ENCODE assay signal across 8 cellular contexts in the genomic region with DNA sequence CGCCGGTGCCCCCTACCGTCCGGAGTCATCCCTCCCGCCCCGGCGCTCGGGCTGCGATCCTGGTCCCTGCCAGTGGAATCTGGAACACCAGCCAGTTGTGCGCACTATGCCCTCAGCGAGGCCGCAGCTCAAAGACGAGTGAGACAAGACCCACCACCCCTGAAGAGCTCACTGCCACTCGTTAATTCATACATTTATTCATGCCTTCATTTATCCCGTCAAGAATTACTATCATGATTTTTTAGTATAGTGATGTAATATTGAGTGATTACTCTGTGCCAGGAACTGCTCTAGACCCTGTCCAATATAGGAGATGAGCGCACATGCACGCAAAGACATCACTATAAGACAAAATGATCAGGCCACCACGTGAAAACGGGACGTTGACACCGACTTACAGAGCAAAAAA. TPM values are rescaled to one million over a fixed set of nuclear protein-coding genes. Genes with fewer than 3 reads are reported as not detected.
DNase-seq lines count a peak whose midpoint lies in the region; ATAC-seq, FAIRE-seq and TF ChIP-seq lines count a peak whose summit lies in the region.

No MANE protein-coding gene starts in this region.

- peaks cover 24% of the 10 kb centered on the region for H3K36me3 Mint-ChIP-seq in CD4-positive, alpha-beta T cell (ENCODE audit: low read depth)
- H3K36me3 Mint-ChIP-seq in stimulated activated memory B cell treated with anti-CD40 and anti-IgM and Interleukin-4, amounts not matched to agents 10 μg/mL and 1 μg/mL and 100 μg/mL, for 72 hours: no peaks in the 10 kb centered on the region

- dilution Hi-C loops in keratinocyte (cut with MboI; ENCODE audit: extremely low pct_ligation_motif_present, low sequenced_read_pairs): no loop called here

- intact Hi-C loops in CD4-positive, alpha-beta T cell (cut with DNase I, micrococcal nuclease): loop anchor here in 1 of 2 experiments (5.0 to 10.0 kb wide), 2 partner anchors 231 to 843 kb away; a partner anchor contains a TSS
- intact Hi-C loops in breast epithelium (cut with DNase I; ENCODE audit: low total_unique reads): loop anchor here (10.0 kb wide), 1 partner anchor 329 kb away; a partner anchor contains a TSS

- H3K9me1 ChIP-seq in keratinocyte (ENCODE audit: control insufficient read depth, extremely low read depth, insufficient read depth, low read length): no peaks in the 10 kb centered on the region

- peak overlapping the region; percentile 64 for H2AFZ ChIP-seq in keratinocyte (ENCODE audit: control insufficient read depth, low read length)

- peaks cover 38% of the 10 kb centered on the region for H3K79me2 ChIP-seq in keratinocyte (ENCODE audit: control insufficient read depth, insufficient read depth, low read length)

- no peak for FAIRE-seq in keratinocyte (lab: Jason Lieb, UNC)

- no peak for ATAC-seq in CD4-positive, alpha-beta T cell (ENCODE audit: poor library complexity)
- ATAC-seq in GM19328 (IDR thresholded peaks at IDR 0.05; ENCODE audit: unreplicated experiment) (peak; percentile 4), HG02610 (IDR thresholded peaks at IDR 0.05; ENCODE audit: unreplicated experiment) (no peak)
- peak; percentile 1 for ATAC-seq in stimulated activated memory B cell treated with anti-CD40 and anti-IgM and Interleukin-4, amounts not matched to agents 10 μg/mL and 1 μg/mL and 100 μg/mL, for 72 hours

- peak overlapping the region; percentile 99 for H3K4me3 Mint-ChIP-seq in CD4-positive, alpha-beta T cell
- H3K4me3 Mint-ChIP-seq in stimulated activated memory B cell treated with anti-CD40 and anti-IgM and Interleukin-4, amounts not matched to agents 10 μg/mL and 1 μg/mL and 100 μg/mL, for 72 hours: peak overlapping the region; percentile 93

- POLR2A ChIA-PET in CD4-positive, alpha-beta T cell (lab: Charles Lee): interaction anchor here (0.5 to 2.3 kb wide), 11 partner anchors 9 to 842 kb away, joined by 3 to 45 read pairs (median 4); a partner anchor contains a TSS

- peak overlapping the region; percentile 84 to 96 (median 86) for H3K4me3 ChIP-seq in breast epithelium
- peak overlapping the region; percentile 85 to 92 (median 85) for H3K4me3 ChIP-seq in keratinocyte (ENCODE audit: control insufficient read depth in 2 of 3, extremely low read depth in 1 of 3, insufficient read depth in 2 of 3, low read depth in 1 of 3, low read length in 3 of 3)

- H3K4me2 ChIP-seq in keratinocyte (ENCODE audit: control insufficient read depth, extremely low read depth, insufficient read depth, low read depth, low read length): peak overlapping the region; percentile 63

- H3K9me3 ChIP-seq in CD4-positive, alpha-beta T cell (ENCODE audit: control insufficient read depth, low read length): no peaks in the 10 kb centered on the region
- no peaks in the 10 kb centered on the region for H3K9me3 ChIP-seq in breast epithelium
- H3K9me3 ChIP-seq in keratinocyte (ENCODE audit: control insufficient read depth, low read depth, low read length): no peaks in the 10 kb centered on the region

- no peak for TF ChIP-seq POLR2A in breast epithelium (IDR thresholded peaks at IDR 0.05)

- H3K9me3 Mint-ChIP-seq in CD4-positive, alpha-beta T cell: no peaks in the 10 kb centered on the region
- no peaks in the 10 kb centered on the region for H3K9me3 Mint-ChIP-seq in stimulated activated memory B cell treated with anti-CD40 and anti-IgM and Interleukin-4, amounts not matched to agents 10 μg/mL and 1 μg/mL and 100 μg/mL, for 72 hours

- peak overlapping the region; percentile 94 for H3K27ac ChIP-seq in CD4-positive, alpha-beta T cell (ENCODE audit: low read depth, low read length)
- H3K27ac ChIP-seq in breast epithelium (peak overlapping the region; percentile 99 to 100), keratinocyte (ENCODE audit: control insufficient read depth, insufficient read depth, low read length) (peak overlapping the region; percentile 89)

- H3K4me1 ChIP-seq in breast epithelium: peaks cover 0 to 5% of the 10 kb centered on the region in 2 donors
- H3K4me1 ChIP-seq in keratinocyte (ENCODE audit: control insufficient read depth, extremely low read depth, insufficient read depth, low read length): peaks cover 16% of the 10 kb centered on the region

- peak overlapping the region; percentile 95 for H3K9ac ChIP-seq in keratinocyte (ENCODE audit: control insufficient read depth, extremely low read depth, insufficient read depth, low read length)

- DNase-seq in CD4-positive, alpha-beta T cell: peak in 1 of 10 experiments; percentile 63
- DNase-seq in Kasumi-1 (lab: John Stamatoyannopoulos, UW): peak; percentile 73 to 83
- peak; percentile 79 to 86 for DNase-seq in breast epithelium (ENCODE audit: low spot score in 2 of 2)
- DNase-seq in keratinocyte (ENCODE audit: low read depth, low spot score): no peak
- DNase-seq in NK-92 (lab: John Stamatoyannopoulos, UW; ENCODE audit: unreplicated experiment): no peak

- no peaks in the 10 kb centered on the region for H3K36me3 ChIP-seq in breast epithelium
- no peaks in the 10 kb centered on the region for H3K36me3 ChIP-seq in keratinocyte (ENCODE audit: control insufficient read depth in 2 of 2, extremely low read depth in 1 of 2, insufficient read depth in 2 of 2, low read length in 2 of 2)

- H4K20me1 ChIP-seq in keratinocyte (ENCODE audit: control insufficient read depth, extremely low read depth, insufficient read depth, low read length): no peaks in the 10 kb centered on the region

- no peaks in the 10 kb centered on the region for H3K27me3 ChIP-seq in CD4-positive, alpha-beta T cell (ENCODE audit: control insufficient read depth, insufficient read depth, low read length)
- H3K27me3 ChIP-seq in breast epithelium (no peaks in the 10 kb centered on the region), keratinocyte (ENCODE audit: control insufficient read depth, extremely low read depth, insufficient read depth, low read length) (no peaks in the 10 kb centered on the region)

- peaks cover 46% of the 10 kb centered on the region for H3K4me1 Mint-ChIP-seq in CD4-positive, alpha-beta T cell (ENCODE audit: low read depth)
- H3K4me1 Mint-ChIP-seq in stimulated activated memory B cell treated with anti-CD40 and anti-IgM and Interleukin-4, amounts not matched to agents 10 μg/mL and 1 μg/mL and 100 μg/mL, for 72 hours: peaks cover 30% of the 10 kb centered on the region

- H3K27ac Mint-ChIP-seq in CD4-positive, alpha-beta T cell: peak overlapping the region; percentile 98
- peak overlapping the region; percentile 98 for H3K27ac Mint-ChIP-seq in stimulated activated memory B cell treated with anti-CD40 and anti-IgM and Interleukin-4, amounts not matched to agents 10 μg/mL and 1 μg/mL and 100 μg/mL, for 72 hours

- peak; percentile 83 for TF ChIP-seq CTCF in CD4-positive, alpha-beta T cell (IDR thresholded peaks at IDR 0.05)
- TF ChIP-seq CTCF in breast epithelium (IDR thresholded peaks at IDR 0.05) (peak in 1 of 3 donors; percentile 82), keratinocyte (optimal IDR thresholded peaks at IDR 0.05 in 1 of 3, IDR thresholded peaks at IDR 0.05 in 1 of 3, conservative IDR thresholded peaks at IDR 0.05 in 1 of 3; ENCODE audit: extremely low read depth in 1 of 3, insufficient read depth in 2 of 3, low read length in 3 of 3) (peak; percentile 65 to 96 (median 94))

- no peaks in the 10 kb centered on the region for H3K27me3 Mint-ChIP-seq in CD4-positive, alpha-beta T cell
- H3K27me3 Mint-ChIP-seq in stimulated activated memory B cell treated with anti-CD40 and anti-IgM and Interleukin-4, amounts not matched to agents 10 μg/mL and 1 μg/mL and 100 μg/mL, for 72 hours: no peaks in the 10 kb centered on the region

- CTCF ChIA-PET in CD4-positive, alpha-beta T cell (lab: Charles Lee): interaction anchor here (0.8 to 2.3 kb wide), 8 partner anchors 8 to 333 kb away, joined by 3 to 14 read pairs (median 4); no protein-coding TSS in a partner anchor

RNA-seq across cellular contexts. Expression of a gene that starts 0.3 kb away (rescaled TPM):
- 10 to 100 TPM; 44.2 to 46.1 TPM for total RNA-seq in CD4-positive, alpha-beta T cell
- 100 to 1,000 TPM in 2 of 3 donors, 10 to 100 TPM in 1; 70.9 to 175 (median 131) TPM for total RNA-seq in breast epithelium
- polyA plus RNA-seq in keratinocyte: 68.7 to 174 TPM (median 123 TPM) in 3 replicates
- polyA plus RNA-seq in keratinocyte (2011; ENCODE audit: low read depth): 58.6 TPM
- 95.8 and 182 TPM in 2 replicates for polyA plus RNA-seq in keratinocyte (2011; cell fraction: cytosol; rRNA removed)
- polyA plus RNA-seq in keratinocyte (2011; cell fraction: nucleus; rRNA removed): 61.6 and 80.2 TPM in 2 replicates
- 93.1 and 96.8 TPM in 2 replicates for polyA plus RNA-seq in keratinocyte (2012; ENCODE audit: low replicate concordance)
- 12.2 to 46.0 TPM (median 22.4 TPM) in 3 replicates for polyA minus RNA-seq in keratinocyte
- polyA minus RNA-seq in keratinocyte (2011; cell fraction: cytosol; rRNA and poly(A)+ RNA removed): 160 TPM
- polyA minus RNA-seq in keratinocyte (2011; cell fraction: nucleus; rRNA and poly(A)+ RNA removed): 40.0 and 63.5 TPM in 2 replicates

Comparison
In these comparisons a context has a peak if more than half of its experiments do, and no peak if none do; other contexts are left out.
1. ATAC-seq: peak in GM19328 (single experiment) and stimulated activated memory B cell treated with anti-CD40 and anti-IgM and Interleukin-4, amounts not matched to agents 10 μg/mL and 1 μg/mL and 100 μg/mL, for 72 hours (single experiment); none in CD4-positive, alpha-beta T cell (single experiment) and HG02610 (single experiment).
2. DNase-seq: peak in Kasumi-1 (2 of 2) and breast epithelium (2 of 2); none in keratinocyte (single experiment) and NK-92 (single experiment).
3. Peak in every context shown above with its lines, with median percentiles within 50 percentile points of each other: H3K27ac ChIP-seq.